In the genomic region with DNA sequence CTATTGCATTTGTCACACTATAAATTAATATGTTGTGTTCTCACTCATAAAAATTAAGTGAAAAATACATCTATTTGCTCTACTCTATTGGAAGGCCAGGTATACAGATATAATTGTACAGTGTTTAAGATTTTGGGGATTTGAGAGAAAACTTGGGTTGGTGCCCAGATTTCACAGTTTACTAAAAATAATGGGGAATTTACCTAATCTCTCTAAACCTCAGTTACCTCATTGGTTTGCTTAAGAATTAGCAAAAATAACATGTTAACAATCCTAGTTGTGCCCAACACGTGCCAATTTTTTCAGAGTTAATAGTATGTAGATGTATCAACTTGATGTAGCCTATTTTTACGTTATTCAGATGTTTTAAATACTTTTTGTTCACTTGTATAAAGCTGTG, we compare ENCODE assay signal across 31 cellular contexts.
"Had no signal": no experiment of that assay in that cellular context is flagged by ENCODE, and none has a peak within 500 bp of the region (broad histone marks: within the 10 kb centered on the region; RNA-seq: fewer than 3 reads in every experiment).

No MANE protein-coding gene starts in this region.

- H3K4me3 ChIP-seq: adrenal gland, body of pancreas, breast epithelium had no signal

- H3K9me3 ChIP-seq: adrenal gland, body of pancreas, breast epithelium had no signal

- ATAC-seq: activated CD8-positive, alpha-beta T cell treated with anti-CD3 and anti-CD28 coated beads for 36 hours; activated naive CD4-positive, alpha-beta T cell treated with anti-CD3 and anti-CD28 coated beads, Interleukin-2, amount 50 U/mL, for 72 hours; activated T-cell treated with anti-CD3 and anti-CD28 coated beads, Interleukin-2, amount 50 U/mL, for 4 hours; activated T-cell treated with anti-CD3 and anti-CD28 coated beads, Interleukin-2, amount 50 U/mL, for 72 hours; activated T-helper 17 cell treated with anti-CD3 and anti-CD28 coated beads, Interleukin-2, amount 50 U/mL, for 72 hours; body of pancreas had no signal

- H3K36me3 ChIP-seq: adrenal gland, brain microvascular endothelial cell, breast epithelium had no signal

- H3K27ac ChIP-seq: adrenal gland, body of pancreas, brain microvascular endothelial cell, breast epithelium, VCaP had no signal

- DNase-seq: activated B cell treated with CpG ODN at 0.5 μM for 24 hours; activated CD4-positive, alpha-beta memory T cell treated with anti-CD3 and anti-CD28 coated beads for 36 hours; activated CD4-positive, alpha-beta T cell treated with anti-CD3 and anti-CD28 coated beads for 4 hours; activated CD4-positive, alpha-beta T cell treated with anti-CD3 and anti-CD28 coated beads, Interleukin-2, amount 10 ng/mL, durations not matched to agents 24 days and 14 days; activated CD4-positive, alpha-beta T cell treated with anti-CD3 and anti-CD28 coated beads, Interleukin-2, amount 50 U/mL, for 1 hour; activated CD4-positive, alpha-beta T cell treated with anti-CD3 and anti-CD28 coated beads, Interleukin-2, amount 50 U/mL, for 4 hours; activated CD4-positive, CD25-positive, alpha-beta regulatory T cell treated with anti-CD3 and anti-CD28 coated beads, Interleukin-2, amount 50 U/mL, for 72 hours; activated CD8-positive, alpha-beta memory T cell treated with anti-CD3 and anti-CD28 coated beads, Interleukin-2, amount 50 U/mL, for 4 hours; activated CD8-positive, alpha-beta T cell treated with anti-CD3 and anti-CD28 coated beads for 36 hours; activated effector memory CD4-positive, alpha-beta T cell treated with anti-CD3 and anti-CD28 coated beads, Interleukin-2, amount 50 U/mL, for 16 hours; activated gamma-delta T cell treated with Interleukin-2 at 50 U/mL for 16 hours; activated naive CD4-positive, alpha-beta T cell; activated naive CD4-positive, alpha-beta T cell treated with anti-CD3 and anti-CD28 coated beads for 36 hours; activated naive CD4-positive, alpha-beta T cell treated with anti-CD3 and anti-CD28 coated beads, Interleukin-2, amount 50 U/mL, for 16 hours; activated naive CD8-positive, alpha-beta T cell treated with anti-CD3 and anti-CD28 coated beads for 36 hours; activated T-cell treated with anti-CD3 and anti-CD28 coated beads for 4 hours; activated T-cell treated with anti-CD3 and anti-CD28 coated beads, Interleukin-2, amount 50 U/mL, for 1 hour; activated T-cell treated with anti-CD3 and anti-CD28 coated beads, Interleukin-2, amount 50 U/mL, for 4 hours; activated T-cell treated with anti-CD3 and anti-CD28 coated beads, Interleukin-2, amount 50 U/mL, for 72 hours; adrenal gland; amniotic stem cell; aorta; body of pancreas; brain microvascular endothelial cell; central memory CD4-positive, alpha-beta T cell; T-helper 2 cell; T-helper 9 cell had no signal

- H3K4me1 ChIP-seq: adrenal gland, body of pancreas, breast epithelium had no signal

- H3K27me3 ChIP-seq: adrenal gland, body of pancreas, brain microvascular endothelial cell, breast epithelium had no signal
